Comparison of ENCODE assay signal across 1 cellular context in the genomic region with DNA sequence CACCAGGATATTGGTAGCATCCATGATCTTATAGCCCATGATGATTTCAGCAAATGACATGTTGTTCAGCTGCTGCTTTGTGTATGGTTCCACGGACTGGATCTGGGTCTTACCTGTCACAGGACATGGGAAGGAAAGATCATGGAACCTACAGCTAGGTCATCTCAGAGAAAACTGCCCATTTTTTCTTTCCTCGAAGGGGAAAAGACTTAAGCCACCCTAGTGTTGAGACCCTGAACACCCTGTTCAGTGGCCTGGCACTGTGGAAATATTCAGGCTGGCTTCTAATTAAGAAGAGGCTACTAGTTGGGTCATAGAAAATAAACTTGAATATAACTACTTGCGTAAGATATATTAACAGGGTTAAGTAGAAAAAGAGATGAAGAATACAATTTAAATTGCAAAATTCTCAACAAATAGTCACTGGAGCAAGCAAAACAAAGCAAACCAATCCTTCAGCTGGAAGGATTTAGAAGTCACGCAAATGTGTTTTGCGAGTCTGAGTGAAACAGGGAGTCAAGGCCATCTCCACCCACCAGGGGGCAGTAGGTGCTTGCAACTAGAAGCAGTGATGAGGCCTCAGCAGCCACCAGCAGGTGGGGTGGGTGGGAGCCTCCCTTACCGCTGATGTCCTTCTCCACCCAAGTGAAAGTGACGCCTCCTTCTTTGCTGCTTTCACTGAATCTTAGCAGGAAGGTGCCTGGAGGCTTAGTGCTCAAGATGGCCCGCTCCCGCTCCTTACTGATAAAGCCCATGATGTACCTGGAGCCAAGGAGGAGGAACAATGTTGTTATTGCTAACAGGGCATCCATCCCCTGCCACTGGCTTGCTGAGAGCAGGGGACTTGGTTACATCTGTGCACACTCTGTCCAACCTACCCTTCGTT.
TF ChIP-seq lines count a peak whose summit lies in the region.

No MANE protein-coding gene starts in this region.

TF ChIP-seq in GM12878, 131 proteins besides CTCF, POLR2A, EP300 and RAD21 (continued from another document):
- TF ChIP-seq TCF12 (IDR thresholded peaks at IDR 0.05; ENCODE audit: low read depth, low read length): 0 out of 2 replicates have a peak, but pooled peaks have one; percentile 29
- TF ChIP-seq ZNF592 (IDR thresholded peaks at IDR 0.05): peak; percentile 87
- TF ChIP-seq RELB (IDR thresholded peaks at IDR 0.05; ENCODE audit: low read depth): 0 out of 2 replicates have a peak, but pooled peaks have one; percentile 25
- TF ChIP-seq, protein P1, sequence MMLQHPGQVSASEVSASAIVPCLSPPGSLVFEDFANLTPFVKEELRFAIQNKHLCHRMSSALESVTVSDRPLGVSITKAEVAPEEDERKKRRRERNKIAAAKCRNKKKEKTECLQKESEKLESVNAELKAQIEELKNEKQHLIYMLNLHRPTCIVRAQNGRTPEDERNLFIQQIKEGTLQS (IDR thresholded peaks at IDR 0.05; ENCODE audit: borderline replicate concordance, extremely low read depth, low read depth, low read length): peak; percentile 52; the same call in 1 of the 2 replicates
- TF ChIP-seq RUNX3 (IDR thresholded peaks at IDR 0.05; ENCODE audit: low read length): peak; percentile 64
- TF ChIP-seq POLR2AphosphoS2 (IDR thresholded peaks at IDR 0.05; ENCODE audit: low read depth, low read length): 0 out of 2 replicates have a peak, but pooled peaks have one; percentile 14
- no peak for TF ChIP-seq ZNF622 (IDR thresholded peaks at IDR 0.05)
- no peak; the same call in 1 of the 2 replicates for TF ChIP-seq NRF1 (conservative IDR thresholded peaks at IDR 0.05; ENCODE audit: low read depth, low read length)
- TF ChIP-seq RFX5 (IDR thresholded peaks at IDR 0.05; ENCODE audit: low read depth, low read length): peak; percentile 63; the same call in 1 of the 2 replicates
- peak; percentile 3 to 52; a peak in 1 of 4 replicates for TF ChIP-seq BHLHE40 (IDR thresholded peaks at IDR 0.05; ENCODE audit: borderline replicate concordance in 1 of 2, low read depth in 2 of 2, low read length in 1 of 2)
- 0 out of 2 replicates have a peak, but pooled peaks have one; percentile 50 for TF ChIP-seq LARP7 (IDR thresholded peaks at IDR 0.05)
- TF ChIP-seq POU2F2 (IDR thresholded peaks at IDR 0.05; ENCODE audit: borderline replicate concordance, low read depth, low read length): peak; percentile 74; the same call in 1 of the 3 replicates
- TF ChIP-seq WRNIP1 (IDR thresholded peaks at IDR 0.05; ENCODE audit: borderline replicate concordance, low read depth, low read length): 0 out of 2 replicates have a peak, but pooled peaks have one; percentile 92
- 0 out of 2 replicates have a peak, but pooled peaks have one; percentile 38 for TF ChIP-seq MAX (IDR thresholded peaks at IDR 0.05; ENCODE audit: low read depth, low read length)
- TF ChIP-seq IKZF2 (IDR thresholded peaks at IDR 0.05): peak in 1 of 2 experiments; percentile 30; a peak in 1 of 4 replicates
- peak; percentile 63 for TF ChIP-seq RELA (IDR thresholded peaks at IDR 0.05; ENCODE audit: borderline replicate concordance, partially characterized antibody)
- no peak for TF ChIP-seq SRF (IDR thresholded peaks at IDR 0.05; ENCODE audit: low read depth in 2 of 2, low read length in 2 of 2)
- TF ChIP-seq SUZ12 (IDR thresholded peaks at IDR 0.05; ENCODE audit: unreplicated experiment): no peak
- 0 out of 2 replicates have a peak, but pooled peaks have one; percentile 21 for TF ChIP-seq ATF7 (IDR thresholded peaks at IDR 0.05; ENCODE audit: low read depth)
- TF ChIP-seq EED (IDR thresholded peaks at IDR 0.05; ENCODE audit: low read depth): peak; percentile 23; the same call in 1 of the 2 replicates
- TF ChIP-seq IKZF1 (conservative IDR thresholded peaks at IDR 0.05): peak; percentile 67; the same call in 1 of the 2 replicates
- peak; percentile 88 for TF ChIP-seq YY1 (IDR thresholded peaks at IDR 0.05; ENCODE audit: low read depth, low read length)
- TF ChIP-seq JUND (IDR thresholded peaks at IDR 0.05; ENCODE audit: low read depth, low read length): no peak
- TF ChIP-seq, protein P2, sequence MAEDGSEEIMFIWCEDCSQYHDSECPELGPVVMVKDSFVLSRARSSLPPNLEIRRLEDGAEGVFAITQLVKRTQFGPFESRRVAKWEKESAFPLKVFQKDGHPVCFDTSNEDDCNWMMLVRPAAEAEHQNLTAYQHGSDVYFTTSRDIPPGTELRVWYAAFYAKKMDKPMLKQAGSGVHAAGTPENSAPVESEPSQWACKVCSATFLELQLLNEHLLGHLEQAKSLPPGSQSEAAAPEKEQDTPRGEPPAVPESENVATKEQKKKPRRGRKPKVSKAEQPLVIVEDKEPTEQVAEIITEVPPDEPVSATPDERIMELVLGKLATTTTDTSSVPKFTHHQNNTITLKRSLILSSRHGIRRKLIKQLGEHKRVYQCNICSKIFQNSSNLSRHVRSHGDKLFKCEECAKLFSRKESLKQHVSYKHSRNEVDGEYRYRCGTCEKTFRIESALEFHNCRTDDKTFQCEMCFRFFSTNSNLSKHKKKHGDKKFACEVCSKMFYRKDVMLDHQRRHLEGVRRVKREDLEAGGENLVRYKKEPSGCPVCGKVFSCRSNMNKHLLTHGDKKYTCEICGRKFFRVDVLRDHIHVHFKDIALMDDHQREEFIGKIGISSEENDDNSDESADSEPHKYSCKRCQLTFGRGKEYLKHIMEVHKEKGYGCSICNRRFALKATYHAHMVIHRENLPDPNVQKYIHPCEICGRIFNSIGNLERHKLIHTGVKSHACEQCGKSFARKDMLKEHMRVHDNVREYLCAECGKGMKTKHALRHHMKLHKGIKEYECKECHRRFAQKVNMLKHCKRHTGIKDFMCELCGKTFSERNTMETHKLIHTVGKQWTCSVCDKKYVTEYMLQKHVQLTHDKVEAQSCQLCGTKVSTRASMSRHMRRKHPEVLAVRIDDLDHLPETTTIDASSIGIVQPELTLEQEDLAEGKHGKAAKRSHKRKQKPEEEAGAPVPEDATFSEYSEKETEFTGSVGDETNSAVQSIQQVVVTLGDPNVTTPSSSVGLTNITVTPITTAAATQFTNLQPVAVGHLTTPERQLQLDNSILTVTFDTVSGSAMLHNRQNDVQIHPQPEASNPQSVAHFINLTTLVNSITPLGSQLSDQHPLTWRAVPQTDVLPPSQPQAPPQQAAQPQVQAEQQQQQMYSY (CRISPR knock-in tag; IDR thresholded peaks at IDR 0.05): no peak
- TF ChIP-seq FOXM1 (IDR thresholded peaks at IDR 0.05; ENCODE audit: low read depth, low read length): 0 out of 2 replicates have a peak, but pooled peaks have one; percentile 58
- TF ChIP-seq ELK1 (IDR thresholded peaks at IDR 0.05; ENCODE audit: low read depth, low read length): 0 out of 2 replicates have a peak, but pooled peaks have one; percentile 23
- peak; percentile 81 for TF ChIP-seq IRF4 (IDR thresholded peaks at IDR 0.05; ENCODE audit: low read depth, low read length)
- TF ChIP-seq, protein P3, sequence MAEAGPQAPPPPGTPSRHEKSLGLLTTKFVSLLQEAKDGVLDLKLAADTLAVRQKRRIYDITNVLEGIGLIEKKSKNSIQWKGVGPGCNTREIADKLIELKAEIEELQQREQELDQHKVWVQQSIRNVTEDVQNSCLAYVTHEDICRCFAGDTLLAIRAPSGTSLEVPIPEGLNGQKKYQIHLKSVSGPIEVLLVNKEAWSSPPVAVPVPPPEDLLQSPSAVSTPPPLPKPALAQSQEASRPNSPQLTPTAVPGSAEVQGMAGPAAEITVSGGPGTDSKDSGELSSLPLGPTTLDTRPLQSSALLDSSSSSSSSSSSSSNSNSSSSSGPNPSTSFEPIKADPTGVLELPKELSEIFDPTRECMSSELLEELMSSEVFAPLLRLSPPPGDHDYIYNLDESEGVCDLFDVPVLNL (IDR thresholded peaks at IDR 0.05; ENCODE audit: low read depth, low read length): 0 out of 2 replicates have a peak, but pooled peaks have one; percentile 27
- 0 out of 2 replicates have a peak, but pooled peaks have one; percentile 12 for TF ChIP-seq PKNOX1 (IDR thresholded peaks at IDR 0.05)
- 0 out of 2 replicates have a peak, but pooled peaks have one; percentile 46 for TF ChIP-seq TBL1XR1 (IDR thresholded peaks at IDR 0.05; ENCODE audit: low read depth, low read length)
- peak; percentile 53; the same call in 1 of the 2 replicates for TF ChIP-seq MEF2A (IDR thresholded peaks at IDR 0.05; ENCODE audit: insufficient read depth, low read depth, low read length)
- TF ChIP-seq HDGF (IDR thresholded peaks at IDR 0.05): peak; percentile 84
- no peak for TF ChIP-seq MYC (IDR thresholded peaks at IDR 0.05; ENCODE audit: insufficient read depth, insufficient read length, insufficient replicate concordance, low read length, severe bottlenecking)
- peak; percentile 83; the same call in 1 of the 2 replicates for TF ChIP-seq RB1 (IDR thresholded peaks at IDR 0.05; ENCODE audit: borderline replicate concordance)
- TF ChIP-seq NBN (IDR thresholded peaks at IDR 0.05): peak; percentile 68; the same call in 1 of the 2 replicates
- peak; percentile 87 for TF ChIP-seq SMARCA5 (IDR thresholded peaks at IDR 0.05)
